Comparison of ENCODE assay signal across 18 cellular contexts in the genomic region with DNA sequence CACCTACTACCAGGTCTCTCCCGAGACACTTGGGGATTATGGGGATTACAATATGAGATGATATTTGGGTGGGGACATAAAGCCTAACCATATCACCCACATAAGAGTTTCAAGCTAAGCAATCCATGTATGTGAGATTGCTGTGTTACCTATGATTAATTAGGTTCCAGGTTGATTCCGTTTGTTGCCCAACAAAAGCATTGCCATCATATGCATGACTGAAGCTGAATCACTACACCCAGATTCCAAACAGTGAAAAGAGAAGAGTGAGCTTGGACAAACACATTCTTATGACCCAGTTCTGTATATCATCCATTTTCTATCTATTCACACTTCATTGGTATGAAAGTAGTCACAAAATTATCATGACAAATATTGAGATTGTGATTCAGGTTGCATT.
DNase-seq lines count a peak whose midpoint lies in the region; ATAC-seq and TF ChIP-seq lines count a peak whose summit lies in the region.
"Had no signal": no experiment of that assay in that cellular context is flagged by ENCODE, and none has a peak within 500 bp of the region (broad histone marks: within the 10 kb centered on the region; RNA-seq: fewer than 3 reads in every experiment).

No MANE protein-coding gene starts in this region.

- H3K4me1 Mint-ChIP-seq in activated T-cell treated with anti-CD3 and anti-CD28 coated beads, Interleukin-2, amount 50 U/mL, for 72 hours (ENCODE audit: low read depth) = no peaks in the 10 kb centered on the region
- H3K4me1 Mint-ChIP-seq: B cell; CD4-positive, CD25-positive, alpha-beta regulatory T cell had no signal

- H3K4me3 Mint-ChIP-seq in activated T-cell treated with anti-CD3 and anti-CD28 coated beads, Interleukin-2, amount 50 U/mL, for 72 hours = no peak overlapping the region
- H3K4me3 Mint-ChIP-seq: B cell; CD4-positive, CD25-positive, alpha-beta regulatory T cell; CD8-positive, alpha-beta T cell had no signal

- no peak overlapping the region for H3K27ac Mint-ChIP-seq in activated T-cell treated with anti-CD3 and anti-CD28 coated beads, Interleukin-2, amount 50 U/mL, for 72 hours
- H3K27ac Mint-ChIP-seq: B cell; CD4-positive, CD25-positive, alpha-beta regulatory T cell; CD8-positive, alpha-beta T cell had no signal

- H3K36me3 Mint-ChIP-seq in activated T-cell treated with anti-CD3 and anti-CD28 coated beads, Interleukin-2, amount 50 U/mL, for 72 hours (ENCODE audit: insufficient read depth in 2 of 2) = no peaks in the 10 kb centered on the region
- H3K36me3 Mint-ChIP-seq: CD4-positive, CD25-positive, alpha-beta regulatory T cell; CD8-positive, alpha-beta T cell had no signal

- H3K9me3 Mint-ChIP-seq in activated T-cell treated with anti-CD3 and anti-CD28 coated beads, Interleukin-2, amount 50 U/mL, for 72 hours = peaks cover 0 to 2% of the 10 kb centered on the region in 2 donors
- H3K9me3 Mint-ChIP-seq: CD8-positive, alpha-beta T cell had no signal

- no peak overlapping the region for H3K4me3 ChIP-seq in epithelial cell of esophagus (ENCODE audit: low read length)
- H3K4me3 ChIP-seq: BLaER1 had no signal

- no peak for ATAC-seq in activated T-cell treated with anti-CD3 and anti-CD28 coated beads, Interleukin-2, amount 50 U/mL, for 72 hours (replicated peaks in 1 of 2)
- no peak for ATAC-seq in GM21367 (IDR thresholded peaks at IDR 0.05; ENCODE audit: unreplicated experiment)
- ATAC-seq: CD8-positive, alpha-beta T cell had no signal

- TF ChIP-seq CTCF in epithelial cell of esophagus (IDR thresholded peaks at IDR 0.05; ENCODE audit: insufficient read depth, low read depth, low read length, missing control alignments) = no peak

- H3K27me3 Mint-ChIP-seq in activated T-cell treated with anti-CD3 and anti-CD28 coated beads, Interleukin-2, amount 50 U/mL, for 72 hours (ENCODE audit: low read depth) = no peaks in the 10 kb centered on the region
- H3K27me3 Mint-ChIP-seq: B cell; CD4-positive, CD25-positive, alpha-beta regulatory T cell had no signal

- DNase-seq in NCI-H82 (lab: John Stamatoyannopoulos, UW) = peak; percentile 13
- no peak for DNase-seq in NCI-H82 treated with DMSO at 0.1 percent for 48 hours (lab: John Stamatoyannopoulos, UW; ENCODE audit: unreplicated experiment)
- DNase-seq in epithelial cell of esophagus (ENCODE audit: low read depth) = peak; percentile 72
- peak; percentile 13 for DNase-seq in kidney tubule cell (ENCODE audit: low spot score)
- peak; percentile 27 for DNase-seq in renal cortical epithelial cell (ENCODE audit: low read depth)
- DNase-seq in activated T-cell treated with anti-CD3 and anti-CD28 coated beads, Interleukin-2, amount 50 U/mL, for 72 hours = no peak
- no peak for DNase-seq in HUDEP-2 (lab: John Stamatoyannopoulos, UW; ENCODE audit: unreplicated experiment in 76 of 76)
- DNase-seq: Caco-2; CD4-positive, CD25-positive, alpha-beta regulatory T cell; CD8-positive, alpha-beta T cell; DMS153; DND-41; GOT3; H7; HCEC 1CT had no signal

Comparison
In these comparisons a context has a peak if more than half of its experiments do, and no peak if none do; other contexts are left out.
1. DNase-seq: peak in NCI-H82 (single experiment), epithelial cell of esophagus (single experiment), kidney tubule cell (single experiment) and renal cortical epithelial cell (single experiment); none in NCI-H82 treated with DMSO at 0.1 percent for 48 hours (single experiment), activated T-cell treated with anti-CD3 and anti-CD28 coated beads, Interleukin-2, amount 50 U/mL, for 72 hours (0 of 2) and HUDEP-2 (0 of 76).